In genomic region chrX:20547649-20548051, GRCh38 we compare ENCODE assay signal across 11 cellular contexts.
A peak's percentile ranks its signal among the peaks of the same experiment; 100 is the strongest.
DNase-seq lines count a peak whose midpoint lies in the region; ATAC-seq and TF ChIP-seq lines count a peak whose summit lies in the region.
"Had no signal": no experiment of that assay in that cellular context is flagged by ENCODE, and none has a peak within 500 bp of the region (broad histone marks: within the 10 kb centered on the region; RNA-seq: fewer than 3 reads in every experiment).

No MANE protein-coding gene starts in this region.

- no peak overlapping the region for H2BK12ac ChIP-seq in mesenchymal stem cell (ENCODE audit: low read length in 2 of 2)

- H3K4ac ChIP-seq in mesenchymal stem cell (ENCODE audit: low read depth in 1 of 2, low read length in 2 of 2), result no peak overlapping the region

- H3K4me2 ChIP-seq in mesenchymal stem cell (ENCODE audit: low read length, poor library complexity, severe bottlenecking), result no peak overlapping the region

- no peaks in the 10 kb centered on the region for H3K27me3 ChIP-seq in adipocyte (replicated peaks; ENCODE audit: control insufficient read depth, insufficient read depth, low read length)
- no peaks in the 10 kb centered on the region for H3K27me3 ChIP-seq in mesenchymal stem cell (ENCODE audit: control insufficient read depth in 1 of 2, insufficient read depth in 1 of 2, low read length in 2 of 2)
- H3K27me3 ChIP-seq in tibial nerve, result no peaks in the 10 kb centered on the region
- H3K27me3 ChIP-seq in endodermal cell (ENCODE audit: control insufficient read depth, insufficient read depth, low read length, poor library complexity, severe bottlenecking), result no peaks in the 10 kb centered on the region

- H2AK5ac ChIP-seq in mesenchymal stem cell (ENCODE audit: low read length, severe bottlenecking), result no peak overlapping the region

- H3K27me3 Mint-ChIP-seq in endodermal cell (ENCODE audit: insufficient read depth), result peaks cover 9% of the 10 kb centered on the region
- H3K27me3 Mint-ChIP-seq: stimulated activated naive CD8-positive, alpha-beta T cell treated with anti-CD3 and anti-CD28 coated beads, Interleukin-15, Interleukin-2, amounts not matched to agents 100 ng/mL and 50 ng/mL, for 24 hours had no signal

- H3K36me3 Mint-ChIP-seq in endodermal cell (ENCODE audit: low read depth), result no peaks in the 10 kb centered on the region

- H3K9me3 ChIP-seq in adipocyte (ENCODE audit: control insufficient read depth, low read length) (peaks cover 17% of the 10 kb centered on the region), mesenchymal stem cell (ENCODE audit: control insufficient read depth, low read length) (peaks cover 8% of the 10 kb centered on the region), tibial nerve (no peaks in the 10 kb centered on the region), endodermal cell (ENCODE audit: control insufficient read depth, low read length) (peaks cover 7% of the 10 kb centered on the region)

- H3K27ac Mint-ChIP-seq in endodermal cell, result no peak overlapping the region
- H3K27ac Mint-ChIP-seq: stimulated activated naive CD8-positive, alpha-beta T cell treated with anti-CD3 and anti-CD28 coated beads, Interleukin-15, Interleukin-2, amounts not matched to agents 100 ng/mL and 50 ng/mL, for 24 hours had no signal

- H3K4me3 Mint-ChIP-seq in endodermal cell, result no peak overlapping the region
- H3K4me3 Mint-ChIP-seq: stimulated activated naive CD8-positive, alpha-beta T cell treated with anti-CD3 and anti-CD28 coated beads, Interleukin-15, Interleukin-2, amounts not matched to agents 100 ng/mL and 50 ng/mL, for 24 hours had no signal

- H3K23ac ChIP-seq in mesenchymal stem cell (ENCODE audit: low read length in 2 of 2), result no peak overlapping the region

- no peak overlapping the region for H2BK120ac ChIP-seq in mesenchymal stem cell (ENCODE audit: low read depth, low read length)

- H4K8ac ChIP-seq in mesenchymal stem cell (ENCODE audit: low read length), result no peak overlapping the region

- H3K9me3 Mint-ChIP-seq in endodermal cell, result peaks cover 27% of the 10 kb centered on the region
- H3K9me3 Mint-ChIP-seq: stimulated activated naive CD8-positive, alpha-beta T cell treated with anti-CD3 and anti-CD28 coated beads, Interleukin-15, Interleukin-2, amounts not matched to agents 100 ng/mL and 50 ng/mL, for 24 hours had no signal

- no peak overlapping the region for H2AFZ ChIP-seq in mesenchymal stem cell (ENCODE audit: low read depth, low read length)

- H3K27ac ChIP-seq in mesenchymal stem cell (ENCODE audit: low read length, poor library complexity, severe bottlenecking) (no peak overlapping the region), tibial nerve (peak overlapping the region in 1 of 4 donors; percentile 14), endodermal cell (ENCODE audit: low read depth, low read length) (no peak overlapping the region)
- H3K27ac ChIP-seq: VCaP had no signal

- H3K18ac ChIP-seq in mesenchymal stem cell (ENCODE audit: low read depth in 1 of 2, low read length in 2 of 2), result no peak overlapping the region

- H2BK5ac ChIP-seq in mesenchymal stem cell (ENCODE audit: low read depth, low read length, poor library complexity, severe bottlenecking), result no peak overlapping the region

- no peak overlapping the region for H4K91ac ChIP-seq in mesenchymal stem cell (ENCODE audit: low read length)

- H3K4me1 ChIP-seq in adipocyte (ENCODE audit: control insufficient read depth, insufficient read depth, low read length), result no peaks in the 10 kb centered on the region
- no peaks in the 10 kb centered on the region for H3K4me1 ChIP-seq in mesenchymal stem cell (ENCODE audit: control insufficient read depth, insufficient read depth, low read depth, low read length)
- H3K4me1 ChIP-seq in tibial nerve, result no peaks in the 10 kb centered on the region
- no peaks in the 10 kb centered on the region for H3K4me1 ChIP-seq in endodermal cell (ENCODE audit: control insufficient read depth, insufficient read depth, low read length)

- no peak for TF ChIP-seq EP300 in tibial nerve (IDR thresholded peaks at IDR 0.05)

- H3K4me1 Mint-ChIP-seq in endodermal cell, result peaks cover 10% of the 10 kb centered on the region

- ATAC-seq in HG02798 (IDR thresholded peaks at IDR 0.05; ENCODE audit: poor library complexity, unreplicated experiment) (peak; percentile 44), HG03095 (IDR thresholded peaks at IDR 0.05; ENCODE audit: unreplicated experiment) (no peak)

- H3K9ac ChIP-seq in adipocyte (ENCODE audit: low read length) (no peak overlapping the region), mesenchymal stem cell (ENCODE audit: low read length) (peak overlapping the region; percentile 62), endodermal cell (ENCODE audit: extremely low read depth, low read length, poor library complexity, severe bottlenecking) (no peak overlapping the region)

- DNase-seq in EL (peak; percentile 10), adipocyte (ENCODE audit: low read depth) (peak; percentile 64), mesenchymal stem cell (peak; percentile 59), tibial nerve (ENCODE audit: low spot score in 2 of 2) (no peak), KG1 (lab: John Stamatoyannopoulos, UW) (no peak), endodermal cell (no peak)
- DNase-seq: effector CD8-positive, alpha-beta T cell had no signal

- no peak overlapping the region for H3K14ac ChIP-seq in mesenchymal stem cell (ENCODE audit: low read length in 2 of 2)

- 86% methylated on average over 2 of the region's 3 CpGs for WGBS in mesenchymal stem cell
- 27 to 41% methylated on average over 3 of the region's 3 CpGs for WGBS in tibial nerve, 2 donors
- WGBS in endodermal cell (ENCODE audit: insufficient coverage in 1 of 2, insufficient read length in 1 of 2), 2 experiments, result 86% methylated on average over 2 of the region's 3 CpGs; no CpG with 5 or more reads in 1 of the 2 experiments

- no peaks in the 10 kb centered on the region for H3K79me1 ChIP-seq in mesenchymal stem cell (replicated peaks; ENCODE audit: low read length, poor library complexity, severe bottlenecking)

- TF ChIP-seq POLR2A in tibial nerve (IDR thresholded peaks at IDR 0.05), result no peak

- no peak overlapping the region for H3K4me3 ChIP-seq in adipocyte (ENCODE audit: low read length)
- no peak overlapping the region for H3K4me3 ChIP-seq in mesenchymal stem cell (ENCODE audit: insufficient read depth in 1 of 2, low read depth in 1 of 2, low read length in 2 of 2)
- no peak overlapping the region for H3K4me3 ChIP-seq in tibial nerve
- H3K4me3 ChIP-seq in endodermal cell (ENCODE audit: low read length), result no peak overlapping the region

- TF ChIP-seq CTCF in tibial nerve (IDR thresholded peaks at IDR 0.05) (no peak), endodermal cell (conservative IDR thresholded peaks at IDR 0.05) (no peak)

- H3K36me3 ChIP-seq in adipocyte (ENCODE audit: control insufficient read depth, insufficient read depth, low read length, severe bottlenecking) (no peaks in the 10 kb centered on the region), mesenchymal stem cell (ENCODE audit: control insufficient read depth in 1 of 2, insufficient read depth in 2 of 2, low read depth in 1 of 2, low read length in 2 of 2) (no peaks in the 10 kb centered on the region), tibial nerve (no peaks in the 10 kb centered on the region), endodermal cell (ENCODE audit: control insufficient read depth, insufficient read depth, low read length) (no peaks in the 10 kb centered on the region)

- no peak overlapping the region for H2BK15ac ChIP-seq in mesenchymal stem cell (ENCODE audit: low read depth, poor library complexity, severe bottlenecking)

Comparison
In these comparisons a context has a peak if more than half of its experiments do, and no peak if none do; other contexts are left out.
1. DNase-seq: peak in EL (single experiment), adipocyte (single experiment) and mesenchymal stem cell (single experiment); none in tibial nerve (0 of 2), KG1 (single experiment) and endodermal cell (single experiment).